In genomic region chr17:31677036-31677435, GRCh38 we compare ENCODE assay signal across 15 cellular contexts.
DNase-seq lines count a peak whose midpoint lies in the region; ATAC-seq and TF ChIP-seq lines count a peak whose summit lies in the region.
"Had no signal": no experiment of that assay in that cellular context is flagged by ENCODE, and none has a peak within 500 bp of the region (broad histone marks: within the 10 kb centered on the region; RNA-seq: fewer than 3 reads in every experiment).

No MANE protein-coding gene starts in this region.

- H3K9me3 ChIP-seq in left ventricle myocardium inferior (replicated peaks), result no peaks in the 10 kb centered on the region
- H3K9me3 ChIP-seq: HAP-1 had no signal

- H3K4me3 ChIP-seq in coronary artery (no peak overlapping the region), left ventricle myocardium inferior (no peak overlapping the region)
- H3K4me3 ChIP-seq: GM23338, HAP-1 had no signal

- H3K27me3 ChIP-seq in left ventricle myocardium inferior (ENCODE audit: low read depth), result no peaks in the 10 kb centered on the region

- H3K4me1 ChIP-seq in left ventricle myocardium inferior, result peaks cover 14% of the 10 kb centered on the region
- H3K4me1 ChIP-seq: HAP-1 had no signal

- intact Hi-C loops in left ventricle myocardium inferior (cut with micrococcal nuclease), result no loop called here

- no peak for ATAC-seq in left lobe of liver
- ATAC-seq: GM23338 had no signal

- H3K36me3 ChIP-seq in left ventricle myocardium inferior, result no peaks in the 10 kb centered on the region
- H3K36me3 ChIP-seq: HAP-1 had no signal

- no peak overlapping the region for H3K27ac ChIP-seq in coronary artery
- no peak overlapping the region for H3K27ac ChIP-seq in left ventricle myocardium inferior (replicated peaks)

- DNase-seq in coronary artery (ENCODE audit: low spot score), result peak; percentile 35
- DNase-seq in left lobe of liver (ENCODE audit: low spot score), result peak; percentile 29
- DNase-seq in stimulated activated CD8-positive, alpha-beta memory T cell treated with anti-CD3 and anti-CD28 coated beads, Interleukin-4, amount 100 ng/mL, for 48 hours, result peak; percentile 23
- no peak for DNase-seq in activated naive CD4-positive, alpha-beta T cell (lab: John Stamatoyannopoulos, UW)
- DNase-seq in dedifferentiated amniotic fluid mesenchymal stem cell (ENCODE audit: extremely low spot score), result no peak
- DNase-seq in left ventricle myocardium inferior, result no peak
- DNase-seq: C1 segment of cervical spinal cord; Calu3; CD4-positive, alpha-beta memory T cell; COR-L47; DMS53; DMS79 treated with DMSO at 0.1 percent for 48 hours; GF-D8 had no signal

- TF ChIP-seq CTCF in coronary artery (IDR thresholded peaks at IDR 0.05), result no peak
- no peak for TF ChIP-seq CTCF in left ventricle myocardium inferior (IDR thresholded peaks at IDR 0.05; ENCODE audit: borderline replicate concordance)

Comparison
In these comparisons a context has a peak if more than half of its experiments do, and no peak if none do; other contexts are left out.
1. DNase-seq: peak in coronary artery (single experiment), left lobe of liver (single experiment) and stimulated activated CD8-positive, alpha-beta memory T cell treated with anti-CD3 and anti-CD28 coated beads, Interleukin-4, amount 100 ng/mL, for 48 hours (single experiment); none in activated naive CD4-positive, alpha-beta T cell (0 of 4), dedifferentiated amniotic fluid mesenchymal stem cell (single experiment) and left ventricle myocardium inferior (single experiment).